In genomic region chr19:32201211-32201610, GRCh38 we compare ENCODE assay signal across 16 cellular contexts.
DNase-seq lines count a peak whose midpoint lies in the region; TF ChIP-seq lines count a peak whose summit lies in the region.
"Had no signal": no experiment of that assay in that cellular context is flagged by ENCODE, and none has a peak within 500 bp of the region (broad histone marks: within the 10 kb centered on the region; RNA-seq: fewer than 3 reads in every experiment).

No MANE protein-coding gene starts in this region.

- H3K4me3 ChIP-seq in BLaER1, result no peak overlapping the region
- H3K4me3 ChIP-seq in breast epithelium, result no peak overlapping the region
- H3K4me3 ChIP-seq: GM12878, GM23248 had no signal

- H3K27ac Mint-ChIP-seq in immature natural killer cell (peak overlapping the region in 1 of 6 donors; percentile 77), osteocyte (ENCODE audit: unreplicated experiment) (no peak overlapping the region)
- H3K27ac Mint-ChIP-seq: CD8-positive, alpha-beta T cell had no signal

- no peak for TF ChIP-seq POLR2A in breast epithelium (IDR thresholded peaks at IDR 0.05)

- H3K27me3 Mint-ChIP-seq in immature natural killer cell (ENCODE audit: low read depth in 3 of 3) (peaks cover 3 to 9% (median 5%) of the 10 kb centered on the region in 3 donors), osteocyte (ENCODE audit: unreplicated experiment) (no peaks in the 10 kb centered on the region)

- H3K9me3 ChIP-seq in BLaER1, result no peaks in the 10 kb centered on the region
- no peaks in the 10 kb centered on the region for H3K9me3 ChIP-seq in breast epithelium

- H3K4me1 Mint-ChIP-seq in immature natural killer cell (peaks cover 30 to 33% of the 10 kb centered on the region in 2 donors), osteocyte (ENCODE audit: unreplicated experiment) (no peaks in the 10 kb centered on the region)

- H3K4me2 ChIP-seq in BLaER1, result peak overlapping the region; percentile 78

- no peaks in the 10 kb centered on the region for H4K20me1 ChIP-seq in BLaER1

- H3K4me3 Mint-ChIP-seq in immature natural killer cell (peak overlapping the region in 4 of 5 donors; percentile 5 to 59 (median 46)), osteocyte (ENCODE audit: unreplicated experiment) (no peak overlapping the region)
- H3K4me3 Mint-ChIP-seq: CD8-positive, alpha-beta T cell had no signal

- H3K4me1 ChIP-seq in BLaER1, result peaks cover 35% of the 10 kb centered on the region
- H3K4me1 ChIP-seq in breast epithelium, result no peaks in the 10 kb centered on the region

- no peaks in the 10 kb centered on the region for H3K36me3 Mint-ChIP-seq in immature natural killer cell
- H3K36me3 Mint-ChIP-seq in osteocyte (ENCODE audit: unreplicated experiment), result no peaks in the 10 kb centered on the region
- H3K36me3 Mint-ChIP-seq: CD8-positive, alpha-beta T cell had no signal

- H3K9ac ChIP-seq in BLaER1, result no peak overlapping the region
- H3K9ac ChIP-seq: GM23248 had no signal

- DNase-seq in DMS79 treated with DMSO at 0.1 percent for 48 hours (lab: John Stamatoyannopoulos, UW) (peak; percentile 58), immature natural killer cell (no peak), osteocyte (ENCODE audit: extremely low spot score, unreplicated experiment) (peak; percentile 57), NCI-H1694 treated with DMSO at 0.1 percent for 48 hours (lab: John Stamatoyannopoulos, UW) (no peak), NCI-H146 treated with DMSO at 0.1 percent for 48 hours (lab: John Stamatoyannopoulos, UW; ENCODE audit: unreplicated experiment) (no peak), breast epithelium (ENCODE audit: low spot score in 2 of 2) (no peak), NOMO-1 treated with dmso at 0.1 percent for 144 hours (lab: John Stamatoyannopoulos, UW; ENCODE audit: unreplicated experiment) (no peak)
- DNase-seq: ACHN; CD8-positive, alpha-beta T cell; COR-L47; DMS153; GM23248 had no signal

- H3K27me3 ChIP-seq in BLaER1, result no peaks in the 10 kb centered on the region
- H3K27me3 ChIP-seq in breast epithelium, result peaks cover 0 to 9% of the 10 kb centered on the region in 2 donors

- H3K9me3 Mint-ChIP-seq in immature natural killer cell, result no peaks in the 10 kb centered on the region
- H3K9me3 Mint-ChIP-seq in osteocyte (ENCODE audit: unreplicated experiment), result peaks cover 4% of the 10 kb centered on the region
- H3K9me3 Mint-ChIP-seq: CD8-positive, alpha-beta T cell had no signal

- intact Hi-C loops in breast epithelium (cut with DNase I; ENCODE audit: low total_unique reads), result no loop called here

- H3K27ac ChIP-seq in BLaER1 (no peak overlapping the region; the same call in 1 of the 2 replicates), breast epithelium (no peak overlapping the region)
- H3K27ac ChIP-seq: C4-2B, GM23248, HL-60 had no signal

- TF ChIP-seq CTCF in osteocyte (IDR thresholded peaks at IDR 0.05) (no peak), breast epithelium (IDR thresholded peaks at IDR 0.05) (no peak)

- H3K36me3 ChIP-seq in BLaER1 (no peaks in the 10 kb centered on the region), breast epithelium (no peaks in the 10 kb centered on the region)

Comparison
In these comparisons a context has a peak if more than half of its experiments do, and no peak if none do; other contexts are left out.
1. DNase-seq: peak in DMS79 treated with DMSO at 0.1 percent for 48 hours (single experiment) and osteocyte (single experiment); none in immature natural killer cell (0 of 3), NCI-H1694 treated with DMSO at 0.1 percent for 48 hours (single experiment), NCI-H146 treated with DMSO at 0.1 percent for 48 hours (single experiment), breast epithelium (0 of 2) and NOMO-1 treated with dmso at 0.1 percent for 144 hours (single experiment).